17 cellular contexts compared by ENCODE assay signal in the genomic region with DNA sequence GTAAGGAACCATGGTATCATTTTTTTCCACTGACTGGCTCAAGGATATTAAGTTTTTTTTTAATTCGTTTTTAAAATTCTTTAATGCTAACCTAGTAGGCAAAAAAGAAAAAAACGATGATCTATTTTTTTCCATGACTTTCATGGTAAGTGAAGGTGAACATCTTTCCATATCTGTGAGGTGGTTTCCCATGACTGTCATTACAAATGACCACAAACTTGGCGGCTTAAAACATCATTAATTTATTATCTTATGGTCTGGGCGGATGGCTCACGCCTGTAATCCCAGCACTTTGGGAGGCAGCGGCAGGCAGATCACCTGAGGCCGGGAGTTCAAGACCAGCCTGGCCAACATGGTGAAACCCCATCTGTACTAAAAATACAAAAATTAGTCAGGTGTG. TPM values are rescaled to one million over a fixed set of nuclear protein-coding genes. Genes with fewer than 3 reads are reported as not detected.
DNase-seq lines count a peak whose midpoint lies in the region; ATAC-seq and TF ChIP-seq lines count a peak whose summit lies in the region.
"Had no signal": no experiment of that assay in that cellular context is flagged by ENCODE, and none has a peak within 500 bp of the region (broad histone marks: within the 10 kb centered on the region; RNA-seq: fewer than 3 reads in every experiment).

No MANE protein-coding gene starts in this region.

- H3K4me1 Mint-ChIP-seq in activated CD8-positive, alpha-beta T cell treated with anti-CD3 and anti-CD28 coated beads for 36 hours (ENCODE audit: low read depth) = peaks cover 7% of the 10 kb centered on the region
- no peaks in the 10 kb centered on the region for H3K4me1 Mint-ChIP-seq in activated CD8-positive, alpha-beta T cell treated with anti-CD3 and anti-CD28 coated beads, Interleukin-2, amount 10 ng/mL, durations not matched to agents 7 days and 5 days (ENCODE audit: low read depth)
- no peaks in the 10 kb centered on the region for H3K4me1 Mint-ChIP-seq in activated T-helper 17 cell treated with anti-CD3 and anti-CD28 coated beads, Interleukin-2, amount 50 U/mL, for 72 hours
- peaks cover 17% of the 10 kb centered on the region for H3K4me1 Mint-ChIP-seq in stimulated activated naive CD8-positive, alpha-beta T cell treated with anti-CD3 and anti-CD28 coated beads, Interleukin-15, Interleukin-2, amounts not matched to agents 100 ng/mL and 50 ng/mL, for 24 hours (ENCODE audit: low read depth)

- peak; percentile 3 for DNase-seq in activated CD8-positive, alpha-beta T cell treated with anti-CD3 and anti-CD28 coated beads for 36 hours
- no peak for DNase-seq in activated CD8-positive, alpha-beta T cell treated with anti-CD3 and anti-CD28 coated beads, Interleukin-2, amount 10 ng/mL, durations not matched to agents 7 days and 5 days
- DNase-seq: CD8-positive, alpha-beta T cell; COR-L47; DMS153; DMS79 treated with DMSO at 0.1 percent for 48 hours; EL had no signal

- TF ChIP-seq CTCF in activated CD8-positive, alpha-beta T cell treated with anti-CD3 and anti-CD28 coated beads for 36 hours (IDR thresholded peaks at IDR 0.05) = no peak

- CTCF ChIA-PET in activated CD8-positive, alpha-beta T cell treated with anti-CD3 and anti-CD28 coated beads for 36 hours (lab: Charles Lee) = no interaction called here
- CTCF ChIA-PET in activated CD8-positive, alpha-beta T cell treated with anti-CD3 and anti-CD28 coated beads, Interleukin-2, amount 10 ng/mL, durations not matched to agents 7 days and 5 days (lab: Charles Lee) = no interaction called here

- POLR2A ChIA-PET in activated CD8-positive, alpha-beta T cell treated with anti-CD3 and anti-CD28 coated beads for 36 hours (lab: Charles Lee) = no interaction called here
- POLR2A ChIA-PET in activated CD8-positive, alpha-beta T cell treated with anti-CD3 and anti-CD28 coated beads, Interleukin-2, amount 10 ng/mL, durations not matched to agents 7 days and 5 days (lab: Charles Lee) = no interaction called here

- H3K9me3 Mint-ChIP-seq in activated CD8-positive, alpha-beta T cell treated with anti-CD3 and anti-CD28 coated beads for 36 hours = peaks cover 11% of the 10 kb centered on the region
- H3K9me3 Mint-ChIP-seq in activated CD8-positive, alpha-beta T cell treated with anti-CD3 and anti-CD28 coated beads, Interleukin-2, amount 10 ng/mL, durations not matched to agents 7 days and 5 days (ENCODE audit: insufficient read depth) = no peaks in the 10 kb centered on the region
- H3K9me3 Mint-ChIP-seq in activated T-helper 17 cell treated with anti-CD3 and anti-CD28 coated beads, Interleukin-2, amount 50 U/mL, for 72 hours = peaks cover 7% of the 10 kb centered on the region
- peaks cover 28% of the 10 kb centered on the region for H3K9me3 Mint-ChIP-seq in stimulated activated naive CD8-positive, alpha-beta T cell treated with anti-CD3 and anti-CD28 coated beads, Interleukin-15, Interleukin-2, amounts not matched to agents 100 ng/mL and 50 ng/mL, for 24 hours

- peaks cover 34% of the 10 kb centered on the region for H3K27me3 Mint-ChIP-seq in activated CD8-positive, alpha-beta T cell treated with anti-CD3 and anti-CD28 coated beads for 36 hours
- H3K27me3 Mint-ChIP-seq in activated CD8-positive, alpha-beta T cell treated with anti-CD3 and anti-CD28 coated beads, Interleukin-2, amount 10 ng/mL, durations not matched to agents 7 days and 5 days (ENCODE audit: low read depth) = peaks cover 21% of the 10 kb centered on the region
- peaks cover 19% of the 10 kb centered on the region for H3K27me3 Mint-ChIP-seq in activated T-helper 17 cell treated with anti-CD3 and anti-CD28 coated beads, Interleukin-2, amount 50 U/mL, for 72 hours
- peaks cover 57% of the 10 kb centered on the region for H3K27me3 Mint-ChIP-seq in stimulated activated naive CD8-positive, alpha-beta T cell treated with anti-CD3 and anti-CD28 coated beads, Interleukin-15, Interleukin-2, amounts not matched to agents 100 ng/mL and 50 ng/mL, for 24 hours

- no peak for ATAC-seq in activated CD8-positive, alpha-beta T cell treated with anti-CD3 and anti-CD28 coated beads for 36 hours
- no peak for ATAC-seq in activated CD8-positive, alpha-beta T cell treated with anti-CD3 and anti-CD28 coated beads, Interleukin-2, amount 10 ng/mL, durations not matched to agents 7 days and 5 days
- ATAC-seq in activated T-helper 17 cell treated with anti-CD3 and anti-CD28 coated beads, Interleukin-2, amount 50 U/mL, for 72 hours (replicated peaks) = no peak
- ATAC-seq in GM18907 (IDR thresholded peaks at IDR 0.05; ENCODE audit: unreplicated experiment) (no peak), GM21528 (IDR thresholded peaks at IDR 0.05; ENCODE audit: low FRiP score, unreplicated experiment) (no peak), GM18868 (IDR thresholded peaks at IDR 0.05; ENCODE audit: unreplicated experiment) (no peak)
- ATAC-seq: CD8-positive, alpha-beta T cell; HCT116 had no signal

- H3K27ac Mint-ChIP-seq in activated CD8-positive, alpha-beta T cell treated with anti-CD3 and anti-CD28 coated beads for 36 hours = no peak overlapping the region
- H3K27ac Mint-ChIP-seq in activated CD8-positive, alpha-beta T cell treated with anti-CD3 and anti-CD28 coated beads, Interleukin-2, amount 10 ng/mL, durations not matched to agents 7 days and 5 days = no peak overlapping the region
- no peak overlapping the region for H3K27ac Mint-ChIP-seq in activated T-helper 17 cell treated with anti-CD3 and anti-CD28 coated beads, Interleukin-2, amount 50 U/mL, for 72 hours
- peak overlapping the region; percentile 53 for H3K27ac Mint-ChIP-seq in stimulated activated naive CD8-positive, alpha-beta T cell treated with anti-CD3 and anti-CD28 coated beads, Interleukin-15, Interleukin-2, amounts not matched to agents 100 ng/mL and 50 ng/mL, for 24 hours
- H3K27ac Mint-ChIP-seq: CD14-positive monocyte; CD8-positive, alpha-beta T cell; IgD-negative memory B cell had no signal

- H3K36me3 Mint-ChIP-seq in activated CD8-positive, alpha-beta T cell treated with anti-CD3 and anti-CD28 coated beads for 36 hours (ENCODE audit: low read depth) = peaks cover 10% of the 10 kb centered on the region
- H3K36me3 Mint-ChIP-seq in activated CD8-positive, alpha-beta T cell treated with anti-CD3 and anti-CD28 coated beads, Interleukin-2, amount 10 ng/mL, durations not matched to agents 7 days and 5 days (ENCODE audit: low read depth) = no peaks in the 10 kb centered on the region
- H3K36me3 Mint-ChIP-seq in activated T-helper 17 cell treated with anti-CD3 and anti-CD28 coated beads, Interleukin-2, amount 50 U/mL, for 72 hours (ENCODE audit: low read depth) = no peaks in the 10 kb centered on the region
- H3K36me3 Mint-ChIP-seq in stimulated activated naive CD8-positive, alpha-beta T cell treated with anti-CD3 and anti-CD28 coated beads, Interleukin-15, Interleukin-2, amounts not matched to agents 100 ng/mL and 50 ng/mL, for 24 hours (ENCODE audit: low read depth) = peaks cover 6% of the 10 kb centered on the region
- H3K36me3 Mint-ChIP-seq: CD8-positive, alpha-beta T cell had no signal

- H3K4me3 Mint-ChIP-seq in activated CD8-positive, alpha-beta T cell treated with anti-CD3 and anti-CD28 coated beads for 36 hours = no peak overlapping the region
- no peak overlapping the region for H3K4me3 Mint-ChIP-seq in activated CD8-positive, alpha-beta T cell treated with anti-CD3 and anti-CD28 coated beads, Interleukin-2, amount 10 ng/mL, durations not matched to agents 7 days and 5 days
- H3K4me3 Mint-ChIP-seq in activated T-helper 17 cell treated with anti-CD3 and anti-CD28 coated beads, Interleukin-2, amount 50 U/mL, for 72 hours = peak overlapping the region; percentile 37
- H3K4me3 Mint-ChIP-seq in stimulated activated naive CD8-positive, alpha-beta T cell treated with anti-CD3 and anti-CD28 coated beads, Interleukin-15, Interleukin-2, amounts not matched to agents 100 ng/mL and 50 ng/mL, for 24 hours = peak overlapping the region; percentile 68
- H3K4me3 Mint-ChIP-seq: CD8-positive, alpha-beta T cell had no signal

- intact Hi-C loops in activated CD8-positive, alpha-beta T cell treated with anti-CD3 and anti-CD28 coated beads for 36 hours (cut with micrococcal nuclease) = no loop called here

- H3K4me3 ChIP-seq in iPS-11a (ENCODE audit: low read depth, low read length) = peak overlapping the region; percentile 27

RNA-seq across cellular contexts. Expression of gene AHSP, which starts 10.5 kb away (rescaled TPM):
- not detected for total RNA-seq in activated CD8-positive, alpha-beta T cell treated with anti-CD3 and anti-CD28 coated beads for 36 hours
- total RNA-seq in activated CD8-positive, alpha-beta T cell treated with anti-CD3 and anti-CD28 coated beads, Interleukin-2, amount 10 ng/mL, durations not matched to agents 7 days and 5 days = not detected
- not detected for total RNA-seq in activated T-helper 17 cell treated with anti-CD3 and anti-CD28 coated beads, Interleukin-2, amount 50 U/mL, for 72 hours
- total RNA-seq: A673; CD8-positive, alpha-beta T cell had no signal

RNA-seq across cellular contexts. Expression of gene RUSF1, which starts 30.0 kb away (rescaled TPM):
- 10 to 100 TPM; 35.8 to 36.7 TPM for total RNA-seq in activated CD8-positive, alpha-beta T cell treated with anti-CD3 and anti-CD28 coated beads for 36 hours
- 10 to 100 TPM; 31.7 to 32.8 TPM for total RNA-seq in activated CD8-positive, alpha-beta T cell treated with anti-CD3 and anti-CD28 coated beads, Interleukin-2, amount 10 ng/mL, durations not matched to agents 7 days and 5 days
- total RNA-seq in activated T-helper 17 cell treated with anti-CD3 and anti-CD28 coated beads, Interleukin-2, amount 50 U/mL, for 72 hours = 10 to 100 TPM; 32.3 to 52.4 TPM

RNA-seq across cellular contexts. Expression of gene SLC5A2, which starts 55.3 kb away (rescaled TPM):
- not detected for total RNA-seq in activated CD8-positive, alpha-beta T cell treated with anti-CD3 and anti-CD28 coated beads for 36 hours
- under 1 TPM in 1 of 2 experiments, not detected in 1; 0.13 TPM for total RNA-seq in activated CD8-positive, alpha-beta T cell treated with anti-CD3 and anti-CD28 coated beads, Interleukin-2, amount 10 ng/mL, durations not matched to agents 7 days and 5 days
- 1 to 10 TPM in 1 of 2 donors, under 1 TPM in 1; 0.50 to 1.2 TPM for total RNA-seq in activated T-helper 17 cell treated with anti-CD3 and anti-CD28 coated beads, Interleukin-2, amount 50 U/mL, for 72 hours
- total RNA-seq: A673 had no signal

Comparison
In these comparisons a context has a peak if more than half of its experiments do, and no peak if none do; other contexts are left out.
1. H3K4me3 Mint-ChIP-seq: peak in activated T-helper 17 cell treated with anti-CD3 and anti-CD28 coated beads, Interleukin-2, amount 50 U/mL, for 72 hours (single experiment) and stimulated activated naive CD8-positive, alpha-beta T cell treated with anti-CD3 and anti-CD28 coated beads, Interleukin-15, Interleukin-2, amounts not matched to agents 100 ng/mL and 50 ng/mL, for 24 hours (single experiment); none in activated CD8-positive, alpha-beta T cell treated with anti-CD3 and anti-CD28 coated beads for 36 hours (single experiment) and activated CD8-positive, alpha-beta T cell treated with anti-CD3 and anti-CD28 coated beads, Interleukin-2, amount 10 ng/mL, durations not matched to agents 7 days and 5 days (single experiment).